In the genomic region with DNA sequence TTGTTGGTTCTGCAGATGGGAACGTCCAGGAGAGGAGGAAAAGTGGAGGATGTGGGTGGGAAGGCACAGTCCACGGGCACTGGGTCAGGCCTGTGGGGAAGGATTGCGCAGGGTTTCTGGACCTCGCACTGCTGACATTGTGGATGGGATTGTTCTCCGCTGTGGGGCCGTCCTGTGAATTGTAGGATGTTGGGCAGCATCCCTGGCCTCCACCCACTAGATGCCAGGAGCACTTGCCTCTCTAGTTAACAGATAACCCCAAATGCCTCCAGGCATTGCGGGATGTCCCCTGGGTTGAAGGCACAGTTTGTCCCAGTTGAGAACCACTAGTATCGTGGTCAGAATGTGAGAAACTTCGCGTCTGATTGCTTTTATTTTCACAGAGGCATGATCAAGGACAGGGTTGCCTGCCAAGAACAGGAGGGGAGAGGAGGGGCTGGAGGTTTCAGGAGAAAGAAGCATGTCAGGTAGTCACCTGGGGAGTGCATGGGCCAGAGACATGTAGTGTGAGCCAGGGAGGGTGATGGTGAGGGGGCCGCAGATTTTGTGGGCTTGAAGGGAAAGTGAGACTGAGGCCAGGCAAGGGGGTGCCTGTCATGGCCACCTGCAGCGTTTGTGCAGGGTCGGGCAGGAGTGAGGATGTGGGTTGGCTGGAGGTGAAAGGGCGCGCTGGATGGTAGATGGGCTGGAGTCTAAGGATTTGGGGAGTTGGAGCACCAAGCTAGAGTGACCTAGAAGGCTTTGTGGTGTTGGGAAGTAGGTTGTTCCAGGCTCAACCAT, we compare ENCODE assay signal across 17 cellular contexts. TPM values are rescaled to one million over a fixed set of nuclear protein-coding genes. Genes with fewer than 3 reads are reported as not detected.
DNase-seq lines count a peak whose midpoint lies in the region; ATAC-seq, FAIRE-seq and TF ChIP-seq lines count a peak whose summit lies in the region.
"Had no signal": no experiment of that assay in that cellular context is flagged by ENCODE, and none has a peak within 500 bp of the region (broad histone marks: within the 10 kb centered on the region; RNA-seq: fewer than 3 reads in every experiment).

No MANE protein-coding gene starts in this region.

- no peak for TF ChIP-seq POLR2A in HepG2 (IDR thresholded peaks at IDR 0.05; ENCODE audit: insufficient read depth in 1 of 2, low read depth in 2 of 2, low read length in 2 of 2)

- no peak for DNase-seq in HepG2 (ENCODE audit: low spot score)
- DNase-seq in RWPE1 (ENCODE audit: low spot score): no peak
- DNase-seq in immature natural killer cell: no peak
- no peak for DNase-seq in G401 (ENCODE audit: low spot score)
- DNase-seq in NCI-H1436 treated with DMSO at 0.1 percent for 48 hours (lab: John Stamatoyannopoulos, UW): no peak
- DNase-seq: activated CD4-positive, alpha-beta T cell treated with anti-CD3 and anti-CD28 coated beads, Interleukin-2, amount 50 U/mL, for 48 hours; DMS79; left colon; MG63; NCI-H187 treated with DMSO at 0.1 percent for 48 hours; NCI-H510A; retina had no signal

- H4K20me1 ChIP-seq in HepG2 (ENCODE audit: insufficient read depth, low read length): no peaks in the 10 kb centered on the region

- no peak overlapping the region for H3K4me2 ChIP-seq in HepG2 (ENCODE audit: low read depth, low read length)
- H3K4me2 ChIP-seq: hepatocyte had no signal

- H3K4me1 Mint-ChIP-seq in immature natural killer cell: peaks cover 38% of the 10 kb centered on the region in 2 donors

- H3K9me3 ChIP-seq in liver (ENCODE audit: control insufficient read depth in 4 of 4, low read length in 3 of 4) (no peaks in the 10 kb centered on the region), HepG2 (ENCODE audit: low read length) (no peaks in the 10 kb centered on the region), thymus (ENCODE audit: control insufficient read depth) (no peaks in the 10 kb centered on the region)
- H3K9me3 ChIP-seq: MG63, SJSA1 had no signal

- 77% methylated on average over 15 of the region's 15 CpGs for WGBS in liver
- WGBS in HepG2 (ENCODE audit: low lambda C conversion rate): 88% methylated on average over 14 of the region's 15 CpGs
- 86% methylated on average over 15 of the region's 15 CpGs for WGBS in thymus

- peaks cover 8 to 34% (median 23%) of the 10 kb centered on the region in 4 donors for H3K4me1 ChIP-seq in liver (ENCODE audit: control insufficient read depth in 4 of 4, insufficient read depth in 4 of 4, low read length in 3 of 4)
- H3K4me1 ChIP-seq in HepG2 (ENCODE audit: insufficient read depth, low read length): peaks cover 29% of the 10 kb centered on the region
- peaks cover 39% of the 10 kb centered on the region for H3K4me1 ChIP-seq in thymus (ENCODE audit: control insufficient read depth, insufficient read depth, low read length)

- H3K4me3 ChIP-seq in liver (ENCODE audit: low read depth in 1 of 3, low read length in 3 of 3) (no peak overlapping the region), HepG2 (replicated peaks in 1 of 3; ENCODE audit: insufficient read depth in 1 of 3, low read depth in 2 of 3, low read length in 3 of 3) (no peak overlapping the region), thymus (ENCODE audit: low read length) (no peak overlapping the region)
- H3K4me3 ChIP-seq: hepatocyte, MG63, SJSA1 had no signal

- TF ChIP-seq CTCF in liver (IDR thresholded peaks at IDR 0.05; ENCODE audit: low read depth, low read length, missing input control) (no peak), HepG2 (CRISPR knock-in tag; IDR thresholded peaks at IDR 0.05) (no peak), RWPE1 (conservative IDR thresholded peaks at IDR 0.05; ENCODE audit: low read depth) (no peak)

- intact Hi-C loops in HepG2 (cut with micrococcal nuclease; ENCODE audit: unreplicated experiment): no loop called here

- in situ Hi-C loops in HepG2 (cut with HindIII; ENCODE audit: extremely low pct_ligation_motif_present, low pct_unique_long_range_greater_than_20kb): no loop called here
- in situ Hi-C loops in G401 (cut with HindIII; ENCODE audit: low sequenced_read_pairs): no loop called here

- no peaks in the 10 kb centered on the region for H3K9me3 Mint-ChIP-seq in immature natural killer cell

- peaks cover 0 to 4% (median 0%) of the 10 kb centered on the region in 3 donors for H3K36me3 Mint-ChIP-seq in immature natural killer cell

- H2AFZ ChIP-seq in HepG2 (ENCODE audit: low read length): no peak overlapping the region
- H2AFZ ChIP-seq: hepatocyte had no signal

- H3K9ac ChIP-seq in liver (ENCODE audit: low read depth in 1 of 2, low read length in 2 of 2): no peak overlapping the region
- H3K9ac ChIP-seq in HepG2 (ENCODE audit: insufficient read depth, low read depth, low read length): no peak overlapping the region

- CTCF ChIA-PET in HepG2 (lab: Yijun Ruan, JAX; ENCODE audit: low intra/inter-chr PET ratio, low total read pairs) (no interaction called here), RWPE1 (lab: Yijun Ruan, JAX) (interaction anchor here (0.6 to 0.9 kb wide), 2 partner anchors 13 to 46 kb away, joined by 3 to 6 read pairs; no protein-coding TSS in a partner anchor)

- peaks cover 2 to 14% (median 8%) of the 10 kb centered on the region in 3 donors for H3K27me3 Mint-ChIP-seq in immature natural killer cell (ENCODE audit: low read depth in 3 of 3)

- POLR2A ChIA-PET in HepG2 (lab: Yijun Ruan, JAX) (no interaction called here), RWPE1 (lab: Yijun Ruan, JAX; ENCODE audit: low non-redundant PET) (interaction anchor here (0.7 to 1.2 kb wide), 2 partner anchors 73 to 92 kb away, joined by 3 read pairs; no protein-coding TSS in a partner anchor)

- H3K4me3 Mint-ChIP-seq in immature natural killer cell: peak overlapping the region; percentile 27 to 88 (median 30)

- no peak overlapping the region for H3K27ac ChIP-seq in liver (ENCODE audit: low read depth in 1 of 2, low read length in 2 of 2)
- H3K27ac ChIP-seq in HepG2 (ENCODE audit: extremely low read length, insufficient read depth, low read length): no peak overlapping the region
- peak overlapping the region; percentile 91 for H3K27ac ChIP-seq in RWPE1
- peak overlapping the region; percentile 53 for H3K27ac ChIP-seq in thymus (ENCODE audit: low read depth)
- H3K27ac ChIP-seq: hepatocyte, SJSA1 had no signal

- H3K27ac Mint-ChIP-seq in immature natural killer cell: peak overlapping the region in 4 of 6 donors; percentile 15 to 78 (median 54)

- H3K79me2 ChIP-seq in HepG2 (ENCODE audit: insufficient read depth, low read length): peaks cover 11% of the 10 kb centered on the region

- no TSS peak for BruUV-seq in HepG2 (replicated peaks; lab: Mats Ljungman, UMichigan)

- no peak for TF ChIP-seq RAD21 in liver (IDR thresholded peaks at IDR 0.05)
- TF ChIP-seq RAD21 in HepG2 (CRISPR knock-in tag; IDR thresholded peaks at IDR 0.05): no peak

- H3K27me3 ChIP-seq in liver (ENCODE audit: control insufficient read depth in 4 of 4, insufficient read depth in 4 of 4, low read length in 3 of 4) (no peaks in the 10 kb centered on the region), HepG2 (ENCODE audit: control insufficient read depth in 1 of 2, insufficient read depth in 2 of 2, low read length in 2 of 2) (no peaks in the 10 kb centered on the region; a peak in 1 of 5 replicates), thymus (ENCODE audit: control insufficient read depth, insufficient read depth) (no peaks in the 10 kb centered on the region)
- H3K27me3 ChIP-seq: hepatocyte, MG63, SJSA1 had no signal

- FAIRE-seq in HepG2 (lab: Jason Lieb, UNC): no peak

- TF ChIP-seq EP300 in HepG2 (IDR thresholded peaks at IDR 0.05; ENCODE audit: low read depth in 2 of 2, low read length in 2 of 2) (no peak), HepG2 (CRISPR knock-in tag; IDR thresholded peaks at IDR 0.05; ENCODE audit: borderline replicate concordance) (no peak)

- ATAC-seq in HepG2 (no peak), HG02981 (IDR thresholded peaks at IDR 0.05; ENCODE audit: unreplicated experiment) (no peak)
- ATAC-seq: left colon had no signal

- H3K36me3 ChIP-seq in liver (ENCODE audit: control insufficient read depth in 4 of 4, insufficient read depth in 3 of 4, low read depth in 1 of 4, low read length in 3 of 4) (peaks cover 0 to 11% (median 5%) of the 10 kb centered on the region in 4 donors), HepG2 (replicated peaks in 1 of 2; ENCODE audit: control insufficient read depth in 1 of 2, insufficient read depth in 2 of 2, low read length in 2 of 2) (no peaks in the 10 kb centered on the region), thymus (ENCODE audit: control insufficient read depth, insufficient read depth) (peaks cover 28% of the 10 kb centered on the region)

RNA-seq across cellular contexts. Expression of a gene that starts 3.2 kb away (rescaled TPM):
- total RNA-seq in liver (1 to 10 TPM; 1.1 to 1.9 TPM), HepG2 (2016; rRNA removed; fragmentation: Illumina TruSeq; extraction: Trizol) (1.00 and 1.2 TPM in 2 replicates)
- polyA plus RNA-seq in liver (1 to 10 TPM in 1 of 2 donors, under 1 TPM in 1; 0.99 to 4.4 TPM), HepG2 (2011; rRNA removed) (0.48 and 0.54 TPM in 2 replicates), immature natural killer cell (under 1 TPM; 0.14 to 0.72 (median 0.21) TPM), thymus (4.8 TPM)
- total RNA-seq in HepG2 (2016; cell fraction: cytosol; rRNA removed; fragmentation: Illumina TruSeq; extraction: Trizol; ENCODE audit: low read depth): 0.53 and 0.91 TPM in 2 replicates
- total RNA-seq in HepG2 (2016; cell fraction: insoluble cytoplasmic fraction; rRNA removed; fragmentation: Illumina TruSeq; extraction: Trizol): 0.98 and 1.1 TPM in 2 replicates
- 1.9 and 2.5 TPM in 2 replicates for total RNA-seq in HepG2 (2016; cell fraction: membrane; rRNA removed; fragmentation: Illumina TruSeq; extraction: Trizol)
- total RNA-seq in HepG2 (2016; cell fraction: nucleus; rRNA removed; fragmentation: Illumina TruSeq; extraction: Trizol): 1.2 TPM in 2 replicates
- 0.19 and 0.56 TPM in 2 replicates for polyA plus RNA-seq in HepG2 (2011; cell fraction: cytosol; rRNA removed)
- 2.8 and 4.7 TPM in 2 replicates for polyA plus RNA-seq in HepG2 (2011; cell fraction: nucleus; rRNA removed)
- 1.7 and 1.9 TPM in 2 replicates for polyA plus RNA-seq in HepG2 (2012)
- polyA plus RNA-seq in HepG2 (2016; cell fraction: cytosol; fragmentation: Illumina TruSeq; extraction: Trizol; ENCODE audit: low read depth): 0.40 and 0.47 TPM in 2 replicates
- 1.4 and 2.1 TPM in 2 replicates for polyA plus RNA-seq in HepG2 (2016; cell fraction: insoluble cytoplasmic fraction; fragmentation: Illumina TruSeq; extraction: Trizol; ENCODE audit: low read depth)
- polyA plus RNA-seq in HepG2 (2016; cell fraction: membrane; fragmentation: Illumina TruSeq; extraction: Trizol; ENCODE audit: low read depth): 1.1 and 2.4 TPM in 2 replicates
- 2.5 and 2.7 TPM in 2 replicates for polyA plus RNA-seq in HepG2 (2016; cell fraction: nucleus; fragmentation: Illumina TruSeq; extraction: Trizol; ENCODE audit: insufficient read depth, low read depth)
- polyA minus RNA-seq in HepG2 (2011; rRNA and poly(A)+ RNA removed; ENCODE audit: low replicate concordance): 0.75 and 2.3 TPM in 2 replicates
- 1.9 and 2.1 TPM in 2 replicates for polyA minus RNA-seq in HepG2 (2011; cell fraction: cytosol; rRNA and poly(A)+ RNA removed)
- 0.62 and 1.8 TPM in 2 replicates for polyA minus RNA-seq in HepG2 (2011; cell fraction: nucleus; rRNA and poly(A)+ RNA removed)
- 13.3 and 27.6 TPM in 2 replicates for total RNA-seq in G401 (2014; rRNA removed; shearing (Covaris generic))

RNA-seq across cellular contexts. Expression of a gene that starts 5.3 kb away (rescaled TPM):
- total RNA-seq in liver (1 to 10 TPM; 1.4 to 3.7 TPM), HepG2 (2016; rRNA removed; fragmentation: Illumina TruSeq; extraction: Trizol) (14.7 and 22.3 TPM in 2 replicates)
- polyA plus RNA-seq in liver (1 to 10 TPM; 2.6 to 3.5 TPM), HepG2 (2011; rRNA removed) (20.7 and 24.7 TPM in 2 replicates), immature natural killer cell (1 to 10 TPM in 2 of 3 donors, not detected in 1; 2.7 to 4.8 TPM), thymus (58.2 TPM)
- 15.7 and 17.4 TPM in 2 replicates for total RNA-seq in HepG2 (2016; cell fraction: cytosol; rRNA removed; fragmentation: Illumina TruSeq; extraction: Trizol; ENCODE audit: low read depth)
- total RNA-seq in HepG2 (2016; cell fraction: insoluble cytoplasmic fraction; rRNA removed; fragmentation: Illumina TruSeq; extraction: Trizol): 14.8 and 26.5 TPM in 2 replicates
- total RNA-seq in HepG2 (2016; cell fraction: membrane; rRNA removed; fragmentation: Illumina TruSeq; extraction: Trizol): 24.1 and 26.6 TPM in 2 replicates
- 17.7 and 22.1 TPM in 2 replicates for total RNA-seq in HepG2 (2016; cell fraction: nucleus; rRNA removed; fragmentation: Illumina TruSeq; extraction: Trizol)
- 17.5 and 24.6 TPM in 2 replicates for polyA plus RNA-seq in HepG2 (2011; cell fraction: cytosol; rRNA removed)
- polyA plus RNA-seq in HepG2 (2011; cell fraction: nucleus; rRNA removed): 37.8 and 42.1 TPM in 2 replicates
- polyA plus RNA-seq in HepG2 (2012): 19.0 and 25.8 TPM in 2 replicates
- 18.4 and 22.8 TPM in 2 replicates for polyA plus RNA-seq in HepG2 (2016; cell fraction: cytosol; fragmentation: Illumina TruSeq; extraction: Trizol; ENCODE audit: low read depth)
- polyA plus RNA-seq in HepG2 (2016; cell fraction: insoluble cytoplasmic fraction; fragmentation: Illumina TruSeq; extraction: Trizol; ENCODE audit: low read depth): 16.4 and 17.1 TPM in 2 replicates
- polyA plus RNA-seq in HepG2 (2016; cell fraction: membrane; fragmentation: Illumina TruSeq; extraction: Trizol; ENCODE audit: low read depth): 23.9 and 24.7 TPM in 2 replicates
- polyA plus RNA-seq in HepG2 (2016; cell fraction: nucleus; fragmentation: Illumina TruSeq; extraction: Trizol; ENCODE audit: insufficient read depth, low read depth): 40.3 and 41.0 TPM in 2 replicates
- 4.3 and 11.1 TPM in 2 replicates for polyA minus RNA-seq in HepG2 (2011; rRNA and poly(A)+ RNA removed; ENCODE audit: low replicate concordance)
- polyA minus RNA-seq in HepG2 (2011; cell fraction: cytosol; rRNA and poly(A)+ RNA removed): 4.5 and 6.5 TPM in 2 replicates
- polyA minus RNA-seq in HepG2 (2011; cell fraction: nucleus; rRNA and poly(A)+ RNA removed): 3.2 and 5.3 TPM in 2 replicates
- total RNA-seq in G401 (2014; rRNA removed; shearing (Covaris generic)): 143 and 157 TPM in 2 replicates

RNA-seq across cellular contexts. Expression of a gene that starts 8.6 kb away (rescaled TPM):
- total RNA-seq in liver: under 1 TPM; 0.19 to 0.84 TPM
- polyA plus RNA-seq in liver: 1 to 10 TPM in 1 of 2 donors, under 1 TPM in 1; 0.08 to 1.0 TPM
- total RNA-seq in HepG2 (2016; rRNA removed; fragmentation: Illumina TruSeq; extraction: Trizol): not detected in 2 replicates
- total RNA-seq in HepG2 (2016; cell fraction: cytosol; rRNA removed; fragmentation: Illumina TruSeq; extraction: Trizol; ENCODE audit: low read depth): not detected in 2 replicates
- total RNA-seq in HepG2 (2016; cell fraction: insoluble cytoplasmic fraction; rRNA removed; fragmentation: Illumina TruSeq; extraction: Trizol): not detected in 2 replicates
- not detected in 2 replicates for total RNA-seq in HepG2 (2016; cell fraction: membrane; rRNA removed; fragmentation: Illumina TruSeq; extraction: Trizol)
- total RNA-seq in HepG2 (2016; cell fraction: nucleus; rRNA removed; fragmentation: Illumina TruSeq; extraction: Trizol): not detected in 2 replicates
- polyA plus RNA-seq in HepG2 (2011; rRNA removed): 0.03 TPM in 1 of 2 replicates, not detected in the other
- not detected in 2 replicates for polyA plus RNA-seq in HepG2 (2011; cell fraction: cytosol; rRNA removed)
- polyA plus RNA-seq in HepG2 (2011; cell fraction: nucleus; rRNA removed): 0.10 and 0.61 TPM in 2 replicates
- polyA plus RNA-seq in HepG2 (2012): 0.03 TPM in 1 of 2 replicates, not detected in the other
- polyA plus RNA-seq in HepG2 (2016; cell fraction: cytosol; fragmentation: Illumina TruSeq; extraction: Trizol; ENCODE audit: low read depth): not detected in 2 replicates
- polyA plus RNA-seq in HepG2 (2016; cell fraction: insoluble cytoplasmic fraction; fragmentation: Illumina TruSeq; extraction: Trizol; ENCODE audit: low read depth): not detected in 2 replicates
- not detected in 2 replicates for polyA plus RNA-seq in HepG2 (2016; cell fraction: membrane; fragmentation: Illumina TruSeq; extraction: Trizol; ENCODE audit: low read depth)
- not detected in 2 replicates for polyA plus RNA-seq in HepG2 (2016; cell fraction: nucleus; fragmentation: Illumina TruSeq; extraction: Trizol; ENCODE audit: insufficient read depth, low read depth)
- polyA minus RNA-seq in HepG2 (2011; rRNA and poly(A)+ RNA removed; ENCODE audit: low replicate concordance): 0.04 and 0.14 TPM in 2 replicates
- polyA minus RNA-seq in HepG2 (2011; cell fraction: cytosol; rRNA and poly(A)+ RNA removed): not detected in 2 replicates
- 0.12 TPM in 1 of 2 replicates, not detected in the other for polyA minus RNA-seq in HepG2 (2011; cell fraction: nucleus; rRNA and poly(A)+ RNA removed)
- not detected for polyA plus RNA-seq in immature natural killer cell
- 1.8 TPM for polyA plus RNA-seq in thymus
- 2.5 and 9.4 TPM in 2 replicates for total RNA-seq in G401 (2014; rRNA removed; shearing (Covaris generic))
- total RNA-seq: SJSA1 had no signal

RNA-seq across cellular contexts. Expression of a gene that starts 15.1 kb away (rescaled TPM):
- total RNA-seq in liver (not detected), HepG2 (2016; rRNA removed; fragmentation: Illumina TruSeq; extraction: Trizol) (not detected in 2 replicates)
- polyA plus RNA-seq in liver (not detected), HepG2 (2011; rRNA removed) (not detected in 2 replicates), immature natural killer cell (not detected), thymus (not detected)
- not detected in 2 replicates for total RNA-seq in HepG2 (2016; cell fraction: cytosol; rRNA removed; fragmentation: Illumina TruSeq; extraction: Trizol; ENCODE audit: low read depth)
- total RNA-seq in HepG2 (2016; cell fraction: insoluble cytoplasmic fraction; rRNA removed; fragmentation: Illumina TruSeq; extraction: Trizol): not detected in 2 replicates
- not detected in 2 replicates for total RNA-seq in HepG2 (2016; cell fraction: membrane; rRNA removed; fragmentation: Illumina TruSeq; extraction: Trizol)
- total RNA-seq in HepG2 (2016; cell fraction: nucleus; rRNA removed; fragmentation: Illumina TruSeq; extraction: Trizol): not detected in 2 replicates
- not detected in 2 replicates for polyA plus RNA-seq in HepG2 (2011; cell fraction: cytosol; rRNA removed)
- not detected in 2 replicates for polyA plus RNA-seq in HepG2 (2011; cell fraction: nucleus; rRNA removed)
- not detected in 2 replicates for polyA plus RNA-seq in HepG2 (2012)
- not detected in 2 replicates for polyA plus RNA-seq in HepG2 (2016; cell fraction: cytosol; fragmentation: Illumina TruSeq; extraction: Trizol; ENCODE audit: low read depth)
- not detected in 2 replicates for polyA plus RNA-seq in HepG2 (2016; cell fraction: insoluble cytoplasmic fraction; fragmentation: Illumina TruSeq; extraction: Trizol; ENCODE audit: low read depth)
- polyA plus RNA-seq in HepG2 (2016; cell fraction: membrane; fragmentation: Illumina TruSeq; extraction: Trizol; ENCODE audit: low read depth): not detected in 2 replicates
- not detected in 2 replicates for polyA plus RNA-seq in HepG2 (2016; cell fraction: nucleus; fragmentation: Illumina TruSeq; extraction: Trizol; ENCODE audit: insufficient read depth, low read depth)
- not detected in 2 replicates for polyA minus RNA-seq in HepG2 (2011; rRNA and poly(A)+ RNA removed; ENCODE audit: low replicate concordance)
- polyA minus RNA-seq in HepG2 (2011; cell fraction: cytosol; rRNA and poly(A)+ RNA removed): not detected in 2 replicates
- not detected in 2 replicates for polyA minus RNA-seq in HepG2 (2011; cell fraction: nucleus; rRNA and poly(A)+ RNA removed)
- total RNA-seq in G401 (2014; rRNA removed; shearing (Covaris generic)): not detected in 2 replicates
- total RNA-seq: hepatocyte, left colon, SJSA1 had no signal
- polyA plus RNA-seq: hepatocyte had no signal

RNA-seq across cellular contexts. Expression of a gene that starts 18.2 kb away (rescaled TPM):
- total RNA-seq in liver: 100 to 1,000 TPM in 1 of 2 donors, 10 to 100 TPM in 1; 49.1 to 101 TPM
- polyA plus RNA-seq in liver: 100 to 1,000 TPM; 136 to 181 TPM
- total RNA-seq in HepG2 (2016; rRNA removed; fragmentation: Illumina TruSeq; extraction: Trizol): 105 and 106 TPM in 2 replicates
- total RNA-seq in HepG2 (2016; cell fraction: cytosol; rRNA removed; fragmentation: Illumina TruSeq; extraction: Trizol; ENCODE audit: low read depth): 58.0 and 83.1 TPM in 2 replicates
- total RNA-seq in HepG2 (2016; cell fraction: insoluble cytoplasmic fraction; rRNA removed; fragmentation: Illumina TruSeq; extraction: Trizol): 111 TPM in 2 replicates
- total RNA-seq in HepG2 (2016; cell fraction: membrane; rRNA removed; fragmentation: Illumina TruSeq; extraction: Trizol): 74.7 and 115 TPM in 2 replicates
- total RNA-seq in HepG2 (2016; cell fraction: nucleus; rRNA removed; fragmentation: Illumina TruSeq; extraction: Trizol): 35.2 and 36.6 TPM in 2 replicates
- polyA plus RNA-seq in HepG2 (2011; rRNA removed): 76.8 and 91.2 TPM in 2 replicates
- 54.7 and 108 TPM in 2 replicates for polyA plus RNA-seq in HepG2 (2011; cell fraction: cytosol; rRNA removed)
- polyA plus RNA-seq in HepG2 (2011; cell fraction: nucleus; rRNA removed): 86.0 and 95.9 TPM in 2 replicates
- polyA plus RNA-seq in HepG2 (2012): 45.9 and 55.5 TPM in 2 replicates
- 60.4 and 89.7 TPM in 2 replicates for polyA plus RNA-seq in HepG2 (2016; cell fraction: cytosol; fragmentation: Illumina TruSeq; extraction: Trizol; ENCODE audit: low read depth)
- 101 and 114 TPM in 2 replicates for polyA plus RNA-seq in HepG2 (2016; cell fraction: insoluble cytoplasmic fraction; fragmentation: Illumina TruSeq; extraction: Trizol; ENCODE audit: low read depth)
- 71.9 and 93.3 TPM in 2 replicates for polyA plus RNA-seq in HepG2 (2016; cell fraction: membrane; fragmentation: Illumina TruSeq; extraction: Trizol; ENCODE audit: low read depth)
- polyA plus RNA-seq in HepG2 (2016; cell fraction: nucleus; fragmentation: Illumina TruSeq; extraction: Trizol; ENCODE audit: insufficient read depth, low read depth): 63.4 and 69.6 TPM in 2 replicates
- 18.3 and 57.5 TPM in 2 replicates for polyA minus RNA-seq in HepG2 (2011; rRNA and poly(A)+ RNA removed; ENCODE audit: low replicate concordance)
- polyA minus RNA-seq in HepG2 (2011; cell fraction: cytosol; rRNA and poly(A)+ RNA removed): 34.3 and 34.6 TPM in 2 replicates
- polyA minus RNA-seq in HepG2 (2011; cell fraction: nucleus; rRNA and poly(A)+ RNA removed): 21.0 and 25.6 TPM in 2 replicates
- 10 to 100 TPM; 30.4 to 46.0 (median 34.2) TPM for polyA plus RNA-seq in immature natural killer cell
- 24.8 TPM for polyA plus RNA-seq in thymus
- total RNA-seq in G401 (2014; rRNA removed; shearing (Covaris generic)): 186 and 197 TPM in 2 replicates

Comparison
In these comparisons a context has a peak if more than half of its experiments do, and no peak if none do; other contexts are left out.
1. H3K27ac ChIP-seq: peak in RWPE1 (single experiment) and thymus (single experiment); none in liver (0 of 2) and HepG2 (single experiment).